In genomic region chr9:114336699-114337395, GRCh38 we compare ENCODE assay signal across 1 cellular context.
TF ChIP-seq lines count a peak whose summit lies in the region.

No MANE protein-coding gene starts in this region.

TF ChIP-seq in GM12878, 131 proteins besides CTCF, POLR2A, EP300 and RAD21:
- no peak for TF ChIP-seq MYB (IDR thresholded peaks at IDR 0.05; ENCODE audit: borderline replicate concordance, low read depth, low read length)
- TF ChIP-seq TCF3 (IDR thresholded peaks at IDR 0.05; ENCODE audit: borderline replicate concordance, insufficient read depth, low read depth, low read length), result no peak
- TF ChIP-seq STAT1 (conservative IDR thresholded peaks at IDR 0.05), result no peak
